14 cellular contexts compared by ENCODE assay signal in genomic region chr4:20687894-20688293, GRCh38. TPM values are rescaled to one million over a fixed set of nuclear protein-coding genes. Genes with fewer than 3 reads are reported as not detected.
DNase-seq lines count a peak whose midpoint lies in the region; ATAC-seq and TF ChIP-seq lines count a peak whose summit lies in the region.
"Had no signal": no experiment of that assay in that cellular context is flagged by ENCODE, and none has a peak within 500 bp of the region (broad histone marks: within the 10 kb centered on the region; RNA-seq: fewer than 3 reads in every experiment).

No MANE protein-coding gene starts in this region.

- no peaks in the 10 kb centered on the region for H3K36me3 ChIP-seq in hepatocyte (replicated peaks; ENCODE audit: insufficient read depth, low read depth)
- H3K36me3 ChIP-seq: ovary had no signal

- no peak overlapping the region for H3K27ac ChIP-seq in hepatocyte
- H3K27ac ChIP-seq: ovary had no signal

- POLR2A ChIA-PET in AG04449 (lab: Yijun Ruan, JAX): interaction anchor here (0.6 to 0.9 kb wide), 3 partner anchors 12 to 294 kb away, joined by 3 to 4 read pairs (median 3); partner anchors contain the start of gene PACRGL

- no peaks in the 10 kb centered on the region for H3K9me2 ChIP-seq in hepatocyte (replicated peaks; ENCODE audit: insufficient read depth)

- intact Hi-C loops in cardiac septum (cut with DNase I): loop anchor here (2.0 to 10.0 kb wide), 3 partner anchors 267 to 1993 kb away; no protein-coding TSS in a partner anchor

- WGBS in hepatocyte (ENCODE audit: low lambda C conversion rate, missing lambda C conversion rate): 62% methylated on average over 3 of the region's 3 CpGs

- DNase-seq in AG04449 (ENCODE audit: low read depth, low spot score): peak; percentile 57
- peak; percentile 65 for DNase-seq in HK-2 (ENCODE audit: unreplicated experiment)
- DNase-seq in astrocyte of the hippocampus (ENCODE audit: low read depth, low spot score): peak; percentile 77
- peak; percentile 72 for DNase-seq in iris pigment epithelial cell (ENCODE audit: low read depth)
- no peak for DNase-seq in hepatocyte (ENCODE audit: low spot score)
- DNase-seq in cardiac septum (ENCODE audit: low spot score): no peak
- DNase-seq in pons (ENCODE audit: low spot score): no peak
- DNase-seq: activated CD4-positive, alpha-beta memory T cell treated with anti-CD3 and anti-CD28 coated beads, Interleukin-2, amount 10 ng/mL, durations not matched to agents 7 days and 5 days; activated effector memory CD4-positive, alpha-beta T cell treated with anti-CD3 and anti-CD28 coated beads, Interleukin-2, amount 50 U/mL, for 16 hours; NCI-H1694 treated with DMSO at 0.1 percent for 48 hours; NCI-H748 treated with DMSO at 0.1 percent for 48 hours; ovary; T-helper 9 cell had no signal

- H2AFZ ChIP-seq in hepatocyte: no peak overlapping the region

- TF ChIP-seq CTCF in AG04449 (IDR thresholded peaks at IDR 0.05; ENCODE audit: insufficient read depth, low read length, missing control alignments) (no peak), hepatocyte (IDR thresholded peaks at IDR 0.05; ENCODE audit: poor library complexity) (no peak)

- CTCF ChIA-PET in AG04449 (lab: Yijun Ruan, JAX): interaction anchor here (1.0 to 1.4 kb wide), 8 partner anchors 8 to 1464 kb away, joined by 3 to 5 read pairs (median 4); no protein-coding TSS in a partner anchor

- no peak overlapping the region for H3K4me3 ChIP-seq in AG04449 (ENCODE audit: low read depth, low read length)
- H3K4me3 ChIP-seq in hepatocyte: no peak overlapping the region
- H3K4me3 ChIP-seq: ovary had no signal

- no peaks in the 10 kb centered on the region for H3K27me3 ChIP-seq in hepatocyte
- H3K27me3 ChIP-seq: ovary had no signal

- no peak overlapping the region for H3K4me2 ChIP-seq in hepatocyte

- no peak for ATAC-seq in GM18867 (IDR thresholded peaks at IDR 0.05; ENCODE audit: unreplicated experiment)

- no peaks in the 10 kb centered on the region for H3K4me1 ChIP-seq in hepatocyte (ENCODE audit: insufficient read depth)

- H4K20me1 ChIP-seq in hepatocyte (ENCODE audit: insufficient read depth, poor library complexity, severe bottlenecking): no peaks in the 10 kb centered on the region

- H3K79me2 ChIP-seq in hepatocyte: no peaks in the 10 kb centered on the region

- no peaks in the 10 kb centered on the region for H3K9me3 ChIP-seq in hepatocyte (ENCODE audit: low read depth)
- H3K9me3 ChIP-seq: ovary had no signal

RNA-seq across cellular contexts. Expression of gene PACRGL, which starts 12.4 kb away (rescaled TPM):
- 16.0 and 18.3 TPM in 2 replicates for total RNA-seq in hepatocyte
- polyA plus RNA-seq in hepatocyte: 10.4 and 11.1 TPM in 2 replicates
- total RNA-seq in cardiac septum: 9.2 TPM

Comparison
In these comparisons a context has a peak if more than half of its experiments do, and no peak if none do; other contexts are left out.
1. DNase-seq: peak in AG04449 (single experiment), HK-2 (single experiment), astrocyte of the hippocampus (single experiment) and iris pigment epithelial cell (single experiment); none in hepatocyte (single experiment), cardiac septum (single experiment) and pons (single experiment).